18 cellular contexts compared by ENCODE assay signal in the genomic region with DNA sequence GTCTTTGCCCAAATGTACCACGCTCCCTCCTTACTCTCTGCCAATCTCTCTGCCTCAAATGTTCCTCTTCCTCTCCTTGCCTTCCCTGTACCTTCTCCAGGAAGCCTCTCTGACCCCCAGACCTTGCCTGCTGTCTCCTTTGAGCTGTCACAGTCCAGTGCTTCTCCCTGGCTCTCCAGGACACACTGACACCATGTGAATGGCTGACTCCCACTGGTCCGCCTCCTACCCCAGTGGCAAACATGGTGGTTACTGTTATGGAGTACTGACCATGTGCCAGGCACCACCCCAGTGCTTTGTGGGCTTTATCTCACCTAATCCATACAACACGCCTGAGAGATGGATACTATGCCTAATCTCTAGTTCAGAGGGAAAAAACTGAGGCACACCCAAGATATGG.
DNase-seq lines count a peak whose midpoint lies in the region; ATAC-seq and TF ChIP-seq lines count a peak whose summit lies in the region.
"Had no signal": no experiment of that assay in that cellular context is flagged by ENCODE, and none has a peak within 500 bp of the region (broad histone marks: within the 10 kb centered on the region; RNA-seq: fewer than 3 reads in every experiment).

No MANE protein-coding gene starts in this region.

- H3K4me1 Mint-ChIP-seq in neural progenitor cell: peaks cover 21% of the 10 kb centered on the region
- H3K4me1 Mint-ChIP-seq: CD4-positive, alpha-beta memory T cell had no signal

- no peak for ATAC-seq in Right ventricle myocardium inferior
- ATAC-seq in left cardiac atrium: no peak
- ATAC-seq in RWPE2 (ENCODE audit: low read depth): no peak
- ATAC-seq in HG03460 (IDR thresholded peaks at IDR 0.05; ENCODE audit: unreplicated experiment): no peak

- no peak overlapping the region for H3K4me3 ChIP-seq in RWPE2 (ENCODE audit: severe bottlenecking)
- H3K4me3 ChIP-seq in neural progenitor cell: no peak overlapping the region
- H3K4me3 ChIP-seq in tibial artery: no peak overlapping the region
- H3K4me3 ChIP-seq in uterus: no peak overlapping the region
- H3K4me3 ChIP-seq: GM23248, MG63 had no signal

- H3K4me1 ChIP-seq in RWPE2 (ENCODE audit: insufficient read depth, poor library complexity, severe bottlenecking): no peaks in the 10 kb centered on the region
- H3K4me1 ChIP-seq in neural progenitor cell: peaks cover 10% of the 10 kb centered on the region
- no peaks in the 10 kb centered on the region for H3K4me1 ChIP-seq in tibial artery
- H3K4me1 ChIP-seq in uterus: no peaks in the 10 kb centered on the region

- H3K27ac ChIP-seq in RWPE2 (ENCODE audit: poor library complexity, severe bottlenecking) (no peak overlapping the region), neural progenitor cell (no peak overlapping the region), tibial artery (no peak overlapping the region), uterus (no peak overlapping the region)
- H3K27ac ChIP-seq: GM23248 had no signal

- DNase-seq in Right ventricle myocardium inferior (ENCODE audit: missing footprints) (peak; percentile 21), left cardiac atrium (no peak), RWPE2 (ENCODE audit: low spot score) (peak; percentile 9), neural progenitor cell (ENCODE audit: low spot score) (no peak), tibial artery (peak; percentile 9 to 46), uterus (no peak)
- no peak for DNase-seq in activated naive CD4-positive, alpha-beta T cell (lab: John Stamatoyannopoulos, UW)
- DNase-seq: CD4-positive, alpha-beta memory T cell; GF-D8; Kasumi-1; MG63; NCI-H146; NCI-H2171; NCI-H748 treated with DMSO at 0.1 percent for 48 hours; NK-92 treated with Interleukin-12 subunit alpha and Interleukin-12 subunit beta, amount 100 ng/mL, for 24 hours; SHP77 treated with DMSO at 0.1 percent for 48 hours had no signal

- no peak overlapping the region for H2AFZ ChIP-seq in neural progenitor cell (replicated peaks)
- H2AFZ ChIP-seq: GM23248 had no signal

- H3K27me3 Mint-ChIP-seq in neural progenitor cell (ENCODE audit: insufficient read depth, low read depth): peaks cover 26% of the 10 kb centered on the region

- H3K79me2 ChIP-seq in neural progenitor cell (ENCODE audit: low read depth): no peaks in the 10 kb centered on the region

- no peak overlapping the region for H3K27ac Mint-ChIP-seq in neural progenitor cell
- H3K27ac Mint-ChIP-seq: CD4-positive, alpha-beta memory T cell had no signal

- H3K36me3 Mint-ChIP-seq in neural progenitor cell: no peaks in the 10 kb centered on the region
- H3K36me3 Mint-ChIP-seq: CD4-positive, alpha-beta memory T cell had no signal

- no peaks in the 10 kb centered on the region for H3K27me3 ChIP-seq in RWPE2 (ENCODE audit: insufficient read depth, poor library complexity, severe bottlenecking)
- H3K27me3 ChIP-seq in neural progenitor cell: peaks cover 5% of the 10 kb centered on the region
- peaks cover 0 to 59% of the 10 kb centered on the region in 2 donors for H3K27me3 ChIP-seq in tibial artery
- H3K27me3 ChIP-seq in uterus: no peaks in the 10 kb centered on the region
- H3K27me3 ChIP-seq: MG63 had no signal

- no peaks in the 10 kb centered on the region for H3F3A ChIP-seq in neural progenitor cell (ENCODE audit: low read depth)

- H3K4me3 Mint-ChIP-seq in neural progenitor cell: peak overlapping the region; percentile 33
- H3K4me3 Mint-ChIP-seq: CD4-positive, alpha-beta memory T cell had no signal

- H3K9me3 Mint-ChIP-seq in neural progenitor cell: no peaks in the 10 kb centered on the region

- TF ChIP-seq POLR2A in uterus (IDR thresholded peaks at IDR 0.05): no peak

- H3K9ac ChIP-seq in neural progenitor cell: no peak overlapping the region
- H3K9ac ChIP-seq: GM23248 had no signal

- no peak for TF ChIP-seq CTCF in RWPE2 (IDR thresholded peaks at IDR 0.05; ENCODE audit: poor library complexity, severe bottlenecking)
- no peak for TF ChIP-seq CTCF in neural progenitor cell (IDR thresholded peaks at IDR 0.05)
- no peak for TF ChIP-seq CTCF in tibial artery (IDR thresholded peaks at IDR 0.05)
- no peak for TF ChIP-seq CTCF in uterus (IDR thresholded peaks at IDR 0.05)

- no peaks in the 10 kb centered on the region for H4K20me1 ChIP-seq in neural progenitor cell (ENCODE audit: low read depth)

- no peak overlapping the region for H3K4me2 ChIP-seq in neural progenitor cell

- intact Hi-C loops in Right ventricle myocardium inferior (cut with DNase I): no loop called here
- intact Hi-C loops in left cardiac atrium (cut with DNase I): no loop called here
- intact Hi-C loops in tibial artery (cut with DNase I; ENCODE audit: low total_unique reads): no loop called here
- intact Hi-C loops in uterus (cut with DNase I; ENCODE audit: low total_unique reads): no loop called here

- H3K36me3 ChIP-seq in RWPE2 (ENCODE audit: low read depth) (no peaks in the 10 kb centered on the region), neural progenitor cell (no peaks in the 10 kb centered on the region), tibial artery (no peaks in the 10 kb centered on the region), uterus (no peaks in the 10 kb centered on the region)
- H3K36me3 ChIP-seq: MG63 had no signal

- no peaks in the 10 kb centered on the region for H3K9me3 ChIP-seq in RWPE2 (ENCODE audit: severe bottlenecking)
- no peaks in the 10 kb centered on the region for H3K9me3 ChIP-seq in neural progenitor cell (ENCODE audit: low read depth)
- H3K9me3 ChIP-seq in tibial artery: no peaks in the 10 kb centered on the region
- no peaks in the 10 kb centered on the region for H3K9me3 ChIP-seq in uterus
- H3K9me3 ChIP-seq: MG63 had no signal

Comparison
In these comparisons a context has a peak if more than half of its experiments do, and no peak if none do; other contexts are left out.
1. DNase-seq: peak in Right ventricle myocardium inferior (single experiment), RWPE2 (single experiment) and tibial artery (2 of 2); none in left cardiac atrium (single experiment), neural progenitor cell (single experiment), uterus (0 of 2) and activated naive CD4-positive, alpha-beta T cell (0 of 4).